Comparison of ENCODE assay signal across 8 cellular contexts in the genomic region with DNA sequence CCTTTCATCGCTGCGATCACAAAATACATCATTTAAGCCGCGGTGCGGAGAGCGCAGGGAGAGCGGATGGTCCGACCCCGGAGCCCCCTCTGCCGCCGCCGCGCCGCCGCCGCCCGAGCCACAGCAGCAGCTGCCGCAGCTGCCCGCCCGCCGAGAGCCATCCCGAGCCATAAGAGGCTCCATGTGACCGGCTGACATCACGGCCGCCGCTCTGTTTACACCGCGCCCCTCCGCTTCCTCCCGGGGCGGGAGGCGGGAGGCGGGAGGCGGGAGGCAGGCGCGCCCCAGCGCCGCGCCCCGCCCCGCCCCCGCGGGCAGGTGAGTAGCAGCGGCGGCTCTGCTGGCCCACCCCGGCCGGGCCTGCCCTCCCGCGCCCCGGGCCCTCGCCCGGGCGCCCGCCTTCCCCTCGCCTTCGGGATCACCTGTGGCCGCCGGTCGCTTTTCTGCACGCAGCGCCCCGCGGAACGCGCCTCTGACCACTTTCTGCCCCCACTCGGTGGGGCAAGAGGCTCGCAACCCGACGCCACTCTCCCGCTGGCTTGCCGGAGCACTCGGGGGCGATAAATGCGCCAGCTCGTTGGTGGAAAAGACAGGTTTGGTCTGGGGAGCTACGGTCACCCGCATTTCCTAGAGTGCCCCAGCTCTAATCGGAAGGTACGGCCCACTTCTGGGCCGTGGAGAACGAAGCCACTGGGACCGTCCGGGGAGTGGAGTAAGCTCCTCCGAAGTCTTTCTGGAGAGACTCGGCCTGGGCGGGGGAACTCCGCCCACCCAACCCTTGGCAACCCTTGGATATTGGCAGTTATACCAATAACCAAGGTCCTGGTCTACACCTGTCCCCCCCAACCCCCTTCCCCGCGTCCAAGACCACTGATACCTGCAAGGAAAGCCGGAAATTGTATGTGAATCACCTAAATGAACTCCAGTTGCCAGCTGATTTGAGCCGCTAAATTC.
DNase-seq lines count a peak whose midpoint lies in the region; ATAC-seq, FAIRE-seq and TF ChIP-seq lines count a peak whose summit lies in the region.

No MANE protein-coding gene starts in this region.

- H2AFZ ChIP-seq in PC-9 = peak overlapping the region; percentile 82

- CTCF ChIA-PET in CD8-positive, alpha-beta memory T cell (lab: Charles Lee) = interaction anchor here (0.7 to 3.5 kb wide), 21 partner anchors 7 to 324 kb away, joined by 3 to 19 read pairs (median 3); no protein-coding TSS in a partner anchor
- CTCF ChIA-PET in PC-9 (lab: Charles Lee) = interaction anchor here (0.7 to 1.6 kb wide), 2 partner anchors 84 to 340 kb away, joined by 3 read pairs; no protein-coding TSS in a partner anchor

- H3K4me3 ChIP-seq in CD8-positive, alpha-beta memory T cell (ENCODE audit: low read length) = peak overlapping the region; percentile 74
- H3K4me3 ChIP-seq in PC-9 (peak overlapping the region; percentile 68), fibroblast of pulmonary artery (replicated peaks; ENCODE audit: low read depth, low read length) (peak overlapping the region; percentile 61)

- peak; percentile 89 for ATAC-seq in activated T-helper 17 cell treated with anti-CD3 and anti-CD28 coated beads, Interleukin-2, amount 50 U/mL, for 72 hours (replicated peaks)
- peak; percentile 92 for ATAC-seq in stimulated activated naive CD8-positive, alpha-beta T cell treated with anti-CD3 and anti-CD28 coated beads, Interleukin-15, amount 100 ng/mL, for 72 hours

- peak; percentile 80 to 92 (median 88) for DNase-seq in CD8-positive, alpha-beta memory T cell
- DNase-seq in GM20000 (ENCODE audit: low spot score) (peak; percentile 90), HTR-8/SVneo (ENCODE audit: insufficient read length, low spot score) (peak; percentile 37), PC-9 (peak; percentile 67), fibroblast of pulmonary artery (ENCODE audit: low read depth) (peak; percentile 62), nephron progenitor cell (peak; percentile 88)
- peak; percentile 83 to 88 for DNase-seq in stimulated activated naive CD8-positive, alpha-beta T cell treated with anti-CD3 and anti-CD28 coated beads, Interleukin-15, amount 100 ng/mL, for 72 hours

- no peaks in the 10 kb centered on the region for H3K9me3 Mint-ChIP-seq in CD8-positive, alpha-beta memory T cell
- H3K9me3 Mint-ChIP-seq in activated T-helper 17 cell treated with anti-CD3 and anti-CD28 coated beads, Interleukin-2, amount 50 U/mL, for 72 hours = no peaks in the 10 kb centered on the region
- H3K9me3 Mint-ChIP-seq in nephron progenitor cell = no peaks in the 10 kb centered on the region
- H3K9me3 Mint-ChIP-seq in stimulated activated naive CD8-positive, alpha-beta T cell treated with anti-CD3 and anti-CD28 coated beads, Interleukin-15, amount 100 ng/mL, for 72 hours = no peaks in the 10 kb centered on the region

- H4K20me1 ChIP-seq in PC-9 (ENCODE audit: insufficient read depth) = no peaks in the 10 kb centered on the region

- no peaks in the 10 kb centered on the region for H3K27me3 ChIP-seq in CD8-positive, alpha-beta memory T cell (ENCODE audit: insufficient read depth, low read length, poor library complexity, severe bottlenecking)
- H3K27me3 ChIP-seq in PC-9 (ENCODE audit: insufficient read depth, low read depth) = no peaks in the 10 kb centered on the region

- no peaks in the 10 kb centered on the region for H3K9me3 ChIP-seq in CD8-positive, alpha-beta memory T cell (ENCODE audit: low read length)
- H3K9me3 ChIP-seq in PC-9 (ENCODE audit: insufficient read depth, low read depth) = no peaks in the 10 kb centered on the region

- H3K27ac ChIP-seq in CD8-positive, alpha-beta memory T cell (ENCODE audit: low read depth, low read length) = peak overlapping the region; percentile 80
- H3K27ac ChIP-seq in PC-9 = no peak overlapping the region

- H3K4me2 ChIP-seq in PC-9 = peak overlapping the region; percentile 79

- FAIRE-seq in HTR-8/SVneo (lab: Jason Lieb, UNC) = no peak

- no peaks in the 10 kb centered on the region for H3K9me2 ChIP-seq in PC-9 (ENCODE audit: insufficient read depth)

- POLR2A ChIA-PET in CD8-positive, alpha-beta memory T cell (lab: Charles Lee) = interaction anchor here (0.7 to 5.1 kb wide), 7 partner anchors 9 to 252 kb away, joined by 3 to 49 read pairs (median 5); no protein-coding TSS in a partner anchor
- POLR2A ChIA-PET in PC-9 (lab: Charles Lee; ENCODE audit: unreplicated experiment) = no interaction called here

- no TSS peak for BruUV-seq in PC-9 (replicated peaks; lab: Mats Ljungman, UMichigan)

- no peaks in the 10 kb centered on the region; the same call in 1 of the 2 replicates for H3F3A ChIP-seq in PC-9 (ENCODE audit: insufficient read depth, low read depth)

- peak overlapping the region; percentile 84 to 94 (median 85) for H3K4me3 Mint-ChIP-seq in CD8-positive, alpha-beta memory T cell
- H3K4me3 Mint-ChIP-seq in activated T-helper 17 cell treated with anti-CD3 and anti-CD28 coated beads, Interleukin-2, amount 50 U/mL, for 72 hours = peak overlapping the region; percentile 90
- H3K4me3 Mint-ChIP-seq in nephron progenitor cell = peak overlapping the region; percentile 86
- H3K4me3 Mint-ChIP-seq in stimulated activated naive CD8-positive, alpha-beta T cell treated with anti-CD3 and anti-CD28 coated beads, Interleukin-15, amount 100 ng/mL, for 72 hours = peak overlapping the region; percentile 87 to 88

- intact Hi-C loops in PC-9 (cut with micrococcal nuclease; ENCODE audit: unreplicated experiment) = loop anchor here (5.0 to 10.0 kb wide), 2 partner anchors 82 to 1715 kb away; no protein-coding TSS in a partner anchor

- TF ChIP-seq CTCF in GM20000 (IDR thresholded peaks at IDR 0.05; ENCODE audit: extremely low read depth, missing control alignments) (peak; percentile 16), PC-9 (conservative IDR thresholded peaks at IDR 0.05) (no peak; the same call in 1 of the 2 replicates), fibroblast of pulmonary artery (IDR thresholded peaks at IDR 0.05; ENCODE audit: low read length, missing control alignments) (no peak), nephron progenitor cell (IDR thresholded peaks at IDR 0.05) (no peak)

- H3K4me1 Mint-ChIP-seq in CD8-positive, alpha-beta memory T cell = peaks cover 36 to 53% (median 44%) of the 10 kb centered on the region in 3 donors
- H3K4me1 Mint-ChIP-seq in activated T-helper 17 cell treated with anti-CD3 and anti-CD28 coated beads, Interleukin-2, amount 50 U/mL, for 72 hours = peaks cover 38% of the 10 kb centered on the region
- H3K4me1 Mint-ChIP-seq in nephron progenitor cell = peaks cover 50% of the 10 kb centered on the region
- H3K4me1 Mint-ChIP-seq in stimulated activated naive CD8-positive, alpha-beta T cell treated with anti-CD3 and anti-CD28 coated beads, Interleukin-15, amount 100 ng/mL, for 72 hours = peaks cover 62% of the 10 kb centered on the region

- H3K27me3 Mint-ChIP-seq in CD8-positive, alpha-beta memory T cell = peaks cover 0 to 2% of the 10 kb centered on the region in 2 donors
- no peaks in the 10 kb centered on the region for H3K27me3 Mint-ChIP-seq in activated T-helper 17 cell treated with anti-CD3 and anti-CD28 coated beads, Interleukin-2, amount 50 U/mL, for 72 hours
- peaks cover 16% of the 10 kb centered on the region for H3K27me3 Mint-ChIP-seq in nephron progenitor cell (ENCODE audit: low read depth, poor library complexity)
- H3K27me3 Mint-ChIP-seq in stimulated activated naive CD8-positive, alpha-beta T cell treated with anti-CD3 and anti-CD28 coated beads, Interleukin-15, amount 100 ng/mL, for 72 hours = no peaks in the 10 kb centered on the region

- H3K79me2 ChIP-seq in PC-9 (ENCODE audit: low read depth) = no peaks in the 10 kb centered on the region

- peaks cover 30% of the 10 kb centered on the region for H3K4me1 ChIP-seq in CD8-positive, alpha-beta memory T cell (ENCODE audit: insufficient read depth, low read length)
- H3K4me1 ChIP-seq in PC-9 (replicated peaks; ENCODE audit: insufficient read depth) = peaks cover 4% of the 10 kb centered on the region; the same call in 1 of the 2 replicates

- peaks cover 0 to 26% (median 3%) of the 10 kb centered on the region in 3 donors for H3K36me3 Mint-ChIP-seq in CD8-positive, alpha-beta memory T cell
- peaks cover 48% of the 10 kb centered on the region for H3K36me3 Mint-ChIP-seq in activated T-helper 17 cell treated with anti-CD3 and anti-CD28 coated beads, Interleukin-2, amount 50 U/mL, for 72 hours (ENCODE audit: low read depth)
- H3K36me3 Mint-ChIP-seq in nephron progenitor cell (ENCODE audit: low read depth) = no peaks in the 10 kb centered on the region

- peak overlapping the region; percentile 81 to 98 (median 89) for H3K27ac Mint-ChIP-seq in CD8-positive, alpha-beta memory T cell
- peak overlapping the region; percentile 92 for H3K27ac Mint-ChIP-seq in activated T-helper 17 cell treated with anti-CD3 and anti-CD28 coated beads, Interleukin-2, amount 50 U/mL, for 72 hours
- H3K27ac Mint-ChIP-seq in nephron progenitor cell = no peak overlapping the region
- H3K27ac Mint-ChIP-seq in stimulated activated naive CD8-positive, alpha-beta T cell treated with anti-CD3 and anti-CD28 coated beads, Interleukin-15, amount 100 ng/mL, for 72 hours = peak overlapping the region; percentile 80 to 91

- H3K36me3 ChIP-seq in CD8-positive, alpha-beta memory T cell (ENCODE audit: insufficient read depth, low read length) = no peaks in the 10 kb centered on the region
- no peaks in the 10 kb centered on the region for H3K36me3 ChIP-seq in PC-9 (ENCODE audit: low read depth)

Comparison
In these comparisons a context has a peak if more than half of its experiments do, and no peak if none do; other contexts are left out.
1. DNase-seq: peak in every context shown above with its lines; median percentile 90 in GM20000; 88 in CD8-positive, alpha-beta memory T cell; 88 in nephron progenitor cell; 86 in stimulated activated naive CD8-positive, alpha-beta T cell treated with anti-CD3 and anti-CD28 coated beads, Interleukin-15, amount 100 ng/mL, for 72 hours; 67 in PC-9; 62 in fibroblast of pulmonary artery; 37 in HTR-8/SVneo.